In the genomic region with DNA sequence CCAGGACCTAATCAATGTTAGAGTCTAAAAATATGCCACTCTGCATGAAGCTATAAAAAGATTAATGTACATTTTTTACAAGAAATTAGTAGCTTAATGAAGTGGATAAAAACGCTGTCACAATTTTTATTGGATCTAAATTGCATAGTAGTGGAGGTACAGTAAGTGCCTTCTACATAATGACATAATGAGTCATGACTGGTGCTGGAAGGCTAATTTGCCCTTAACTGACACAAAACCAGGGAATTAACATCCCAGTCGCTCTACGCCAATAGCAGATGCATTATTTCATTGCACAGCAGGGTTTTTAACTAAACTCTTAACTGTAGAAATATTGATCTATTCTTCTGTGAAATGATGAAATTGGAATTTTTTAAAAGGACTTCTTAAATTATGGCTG, we compare ENCODE assay signal across 21 cellular contexts. TPM values are rescaled to one million over a fixed set of nuclear protein-coding genes. Genes with fewer than 3 reads are reported as not detected.
"Had no signal": no experiment of that assay in that cellular context is flagged by ENCODE, and none has a peak within 500 bp of the region (broad histone marks: within the 10 kb centered on the region; RNA-seq: fewer than 3 reads in every experiment).

No MANE protein-coding gene starts in this region.

- ATAC-seq: activated T-cell treated with anti-CD3 and anti-CD28 coated beads, Interleukin-2, amount 50 U/mL, for 4 hours; natural killer cell had no signal

- H3K4me1 ChIP-seq: adrenal gland, right atrium auricular region, tibial artery, uterus had no signal

- H3K9me3 ChIP-seq: adrenal gland, right atrium auricular region, tibial artery, uterus had no signal

- H3K4me3 ChIP-seq: adrenal gland, right atrium auricular region, skin epidermis, tibial artery, uterus had no signal

- H3K36me3 ChIP-seq: adrenal gland, right atrium auricular region, tibial artery, uterus had no signal

- DNase-seq: activated CD4-positive, alpha-beta memory T cell treated with anti-CD3 and anti-CD28 coated beads, Interleukin-2, amount 10 ng/mL, durations not matched to agents 7 days and 5 days; activated CD4-positive, alpha-beta T cell treated with anti-CD3 and anti-CD28 coated beads for 4 hours; activated effector memory CD4-positive, alpha-beta T cell treated with anti-CD3 and anti-CD28 coated beads, Interleukin-2, amount 50 U/mL, for 16 hours; activated T-cell treated with anti-CD3 and anti-CD28 coated beads, Interleukin-2, amount 50 U/mL, for 4 hours; adrenal gland; central memory CD4-positive, alpha-beta T cell; cortex of kidney; effector memory CD4-positive, alpha-beta T cell; foreskin melanocyte; immature natural killer cell; mesendoderm; natural killer cell; stimulated activated CD4-positive, alpha-beta T cell treated with anti-CD3 and anti-CD28 coated beads, Interleukin-15, amount 100 ng/mL, for 24 hours; stimulated activated CD4-positive, alpha-beta T cell treated with anti-CD3 and anti-CD28 coated beads, Interleukin-4, amount 100 ng/mL, for 1 hour; stimulated activated naive CD4-positive, alpha-beta T cell; tibial artery; uterus had no signal

- H3K27ac ChIP-seq: adrenal gland, epithelial cell of prostate, right atrium auricular region, skin epidermis, tibial artery, uterus had no signal

RNA-seq across cellular contexts. Expression of gene GJA9, which starts 55.1 kb away (rescaled TPM):
- total RNA-seq: activated CD4-positive, alpha-beta memory T cell treated with anti-CD3 and anti-CD28 coated beads, Interleukin-2, amount 10 ng/mL, durations not matched to agents 7 days and 5 days; activated T-cell treated with anti-CD3 and anti-CD28 coated beads, Interleukin-2, amount 50 U/mL, for 4 hours; adrenal gland; natural killer cell; right atrium auricular region; subcutaneous adipose tissue; uterus had no signal
